Comparison of ENCODE assay signal across 9 cellular contexts in the genomic region with DNA sequence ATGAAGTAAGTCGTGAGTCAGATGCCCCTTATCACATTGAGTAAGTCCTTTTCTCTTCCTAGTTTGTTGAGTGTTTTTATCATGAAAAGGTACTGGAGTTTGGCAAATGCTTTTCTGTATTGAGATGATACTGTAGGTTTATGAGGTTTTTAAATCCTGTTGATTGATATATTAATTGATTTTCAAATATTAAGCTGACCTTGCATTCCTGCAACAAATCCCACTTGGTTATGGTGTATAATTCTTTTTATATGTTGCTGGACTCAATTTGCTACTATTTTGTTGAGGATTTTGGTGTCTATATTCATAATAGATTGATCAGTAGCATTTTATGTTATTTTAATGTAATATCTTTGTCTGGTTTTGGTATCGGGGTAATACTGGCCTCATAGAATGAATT.
"Had no signal": no experiment of that assay in that cellular context is flagged by ENCODE, and none has a peak within 500 bp of the region (broad histone marks: within the 10 kb centered on the region; RNA-seq: fewer than 3 reads in every experiment).

No MANE protein-coding gene starts in this region.

- DNase-seq: H7, HFFc6, Karpas-422, KBM-7 had no signal

- H3K4me2 ChIP-seq: GM23338, KMS-11 had no signal

- ATAC-seq: GM23338, HCT116 had no signal

- H3K4me3 ChIP-seq: GM23338, HAP-1 had no signal

- H3K4me1 ChIP-seq: HAP-1 had no signal

- H3K36me3 ChIP-seq: HAP-1 had no signal

- H2AFZ ChIP-seq: GM23338 had no signal

- H3K9me3 ChIP-seq: HAP-1 had no signal

- H3K27ac ChIP-seq: KMS-11 had no signal

- FAIRE-seq: HTR-8/SVneo had no signal

- H3K9ac ChIP-seq: KMS-11 had no signal
